Comparison of ENCODE assay signal across 15 cellular contexts in the genomic region with DNA sequence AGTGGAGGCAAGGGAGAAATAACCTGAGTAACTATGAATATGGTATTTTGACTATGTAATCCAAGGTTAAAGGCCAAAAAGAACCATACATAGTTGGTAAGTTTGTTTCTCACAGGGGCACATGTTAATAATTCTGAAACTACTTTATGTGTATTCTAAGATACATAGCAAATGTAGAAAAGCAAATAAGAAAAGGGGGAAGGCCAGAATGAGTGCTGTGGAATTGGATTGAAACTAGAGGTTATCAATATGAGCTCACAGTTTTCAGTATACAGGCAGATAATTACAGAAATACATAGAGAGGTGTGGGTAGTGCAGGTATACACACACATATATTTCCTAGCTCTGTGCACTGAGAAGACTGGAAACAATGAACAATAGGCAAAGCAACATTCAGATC. TPM values are rescaled to one million over a fixed set of nuclear protein-coding genes. Genes with fewer than 3 reads are reported as not detected.
DNase-seq lines count a peak whose midpoint lies in the region; ATAC-seq and TF ChIP-seq lines count a peak whose summit lies in the region.
"Had no signal": no experiment of that assay in that cellular context is flagged by ENCODE, and none has a peak within 500 bp of the region (broad histone marks: within the 10 kb centered on the region; RNA-seq: fewer than 3 reads in every experiment).

No MANE protein-coding gene starts in this region.

- peaks cover 54% of the 10 kb centered on the region for H3K4me1 Mint-ChIP-seq in Calu3 (ENCODE audit: low read depth, unreplicated experiment)

- BruUV-seq in Calu3 (replicated peaks; lab: Mats Ljungman, UMichigan): no TSS peak

- H3K27ac ChIP-seq in SJCRH30: no peak overlapping the region
- H3K27ac ChIP-seq: BLaER1, SK-N-MC, thyroid gland had no signal

- no peak overlapping the region for H3K4me3 ChIP-seq in SJCRH30
- H3K4me3 ChIP-seq: BLaER1, SK-N-MC, thyroid gland had no signal

- peaks cover 19% of the 10 kb centered on the region for H3K36me3 Mint-ChIP-seq in Calu3 (ENCODE audit: insufficient read depth, unreplicated experiment)

- no peak overlapping the region for H3K27ac Mint-ChIP-seq in Calu3 (ENCODE audit: unreplicated experiment)
- H3K27ac Mint-ChIP-seq: activated CD8-positive, alpha-beta memory T cell treated with anti-CD3 and anti-CD28 coated beads, Interleukin-2, amount 10 ng/mL, durations not matched to agents 7 days and 5 days; nephron progenitor cell had no signal

- no peaks in the 10 kb centered on the region for H3K4me1 ChIP-seq in SJCRH30

- H3K4me3 Mint-ChIP-seq in Calu3 (ENCODE audit: low read depth, unreplicated experiment): no peak overlapping the region
- H3K4me3 Mint-ChIP-seq: activated CD8-positive, alpha-beta memory T cell treated with anti-CD3 and anti-CD28 coated beads, Interleukin-2, amount 10 ng/mL, durations not matched to agents 7 days and 5 days; nephron progenitor cell had no signal

- intact Hi-C loops in Calu3 (cut with micrococcal nuclease; ENCODE audit: unreplicated experiment): loop anchor here (5.0 kb wide), 1 partner anchor 98 kb away; the partner anchor contains the start of gene GALNT1

- H3K27me3 ChIP-seq in SJCRH30: no peaks in the 10 kb centered on the region
- H3K27me3 ChIP-seq: BLaER1, thyroid gland had no signal

- no peaks in the 10 kb centered on the region for H3K27me3 Mint-ChIP-seq in Calu3 (ENCODE audit: unreplicated experiment)
- H3K27me3 Mint-ChIP-seq: activated CD8-positive, alpha-beta memory T cell treated with anti-CD3 and anti-CD28 coated beads, Interleukin-2, amount 10 ng/mL, durations not matched to agents 7 days and 5 days had no signal

- no peaks in the 10 kb centered on the region for H3K36me3 ChIP-seq in SJCRH30
- H3K36me3 ChIP-seq: thyroid gland had no signal

- DNase-seq in stimulated activated CD4-positive, alpha-beta T cell treated with anti-CD3 and anti-CD28 coated beads, Interleukin-1b, Interleukin-23, amount 100 ng/mL, for 48 hours: no peak
- no peak for DNase-seq in SJCRH30
- no peak for DNase-seq in Calu3
- DNase-seq: activated CD8-positive, alpha-beta memory T cell treated with anti-CD3 and anti-CD28 coated beads, Interleukin-2, amount 10 ng/mL, durations not matched to agents 7 days and 5 days; cerebellar nuclear complex; DND-41; NCI-H1694; nephron progenitor cell; thyroid gland had no signal

- no peaks in the 10 kb centered on the region for H3K9me3 Mint-ChIP-seq in Calu3 (ENCODE audit: low read depth, unreplicated experiment)
- H3K9me3 Mint-ChIP-seq: nephron progenitor cell had no signal

- CTCF ChIA-PET in Calu3 (lab: Charles Lee): no interaction called here

- ATAC-seq in GM18511 (IDR thresholded peaks at IDR 0.05; ENCODE audit: unreplicated experiment) (peak; percentile 74), GM19035 (IDR thresholded peaks at IDR 0.05; ENCODE audit: unreplicated experiment) (peak; percentile 66), HG02678 (IDR thresholded peaks at IDR 0.05; ENCODE audit: unreplicated experiment) (peak; percentile 80), HG03565 (IDR thresholded peaks at IDR 0.05; ENCODE audit: unreplicated experiment) (peak; percentile 81)
- ATAC-seq: activated CD8-positive, alpha-beta memory T cell treated with anti-CD3 and anti-CD28 coated beads, Interleukin-2, amount 10 ng/mL, durations not matched to agents 7 days and 5 days had no signal

- TF ChIP-seq CTCF in Calu3 (IDR thresholded peaks at IDR 0.05; ENCODE audit: unreplicated experiment): no peak

- no peaks in the 10 kb centered on the region for H3K9me3 ChIP-seq in SJCRH30 (replicated peaks)
- H3K9me3 ChIP-seq: BLaER1, thyroid gland had no signal

RNA-seq across cellular contexts. Expression of gene INO80C, which starts 13.7 kb away (rescaled TPM):
- total RNA-seq in SJCRH30 (2014; rRNA removed; shearing (Covaris generic)): 6.0 and 7.3 TPM in 2 replicates
- total RNA-seq in Calu3 (2022): 27.0 and 41.9 TPM in 2 replicates
